Comparison of ENCODE assay signal across 17 cellular contexts in genomic region chr15:37061996-37062395, GRCh38. TPM values are rescaled to one million over a fixed set of nuclear protein-coding genes. Genes with fewer than 3 reads are reported as not detected.
"Had no signal": no experiment of that assay in that cellular context is flagged by ENCODE, and none has a peak within 500 bp of the region (broad histone marks: within the 10 kb centered on the region; RNA-seq: fewer than 3 reads in every experiment).

No MANE protein-coding gene starts in this region.

- H3K27ac Mint-ChIP-seq: endodermal cell, T-cell had no signal

- DNase-seq: activated CD4-positive, CD25-positive, alpha-beta regulatory T cell treated with anti-CD3 and anti-CD28 coated beads, Interleukin-2, amount 50 U/mL, for 72 hours; activated naive CD4-positive, alpha-beta T cell treated with Interleukin-2 at 50 U/mL for 16 hours; anterior cingulate cortex; dorsolateral prefrontal cortex; endodermal cell; erythroblast; mesendoderm; stimulated activated CD4-positive, alpha-beta T cell treated with anti-CD3 and anti-CD28 coated beads, Interleukin-12 subunit alpha, Interleukin-12 subunit beta, amount 100 ng/mL, for 4 hours; stimulated activated CD4-positive, alpha-beta T cell treated with anti-CD3 and anti-CD28 coated beads, Interleukin-2, amount 100 ng/mL, for 24 hours; stomach; T-cell; testis; upper lobe of right lung had no signal

- FAIRE-seq: islet of Langerhans had no signal

- H3K36me3 Mint-ChIP-seq: T-cell had no signal

- ATAC-seq: left lobe of liver, T-cell, upper lobe of right lung had no signal

- H3K9me3 ChIP-seq: stomach, testis, upper lobe of right lung had no signal

- H3K4me1 Mint-ChIP-seq: T-cell had no signal

- H3K4me1 ChIP-seq: testis had no signal

- H3K27me3 ChIP-seq: stomach, testis, upper lobe of right lung had no signal

- H3K36me3 ChIP-seq: upper lobe of right lung had no signal

- H3K9me3 Mint-ChIP-seq: endodermal cell, neural crest cell had no signal

- H3K4me3 ChIP-seq: dorsolateral prefrontal cortex, stomach, testis, upper lobe of right lung had no signal

- H3K27ac ChIP-seq: dorsolateral prefrontal cortex, stomach, testis, upper lobe of right lung had no signal

- H3K4me3 Mint-ChIP-seq: endodermal cell, neural crest cell, T-cell had no signal

RNA-seq across cellular contexts. Expression of gene MEIS2, which starts 38.4 kb away (rescaled TPM):
- total RNA-seq: activated CD8-positive, alpha-beta memory T cell treated with anti-CD3 and anti-CD28 coated beads for 36 hours had no signal
